ENCODE assay signal across 19 cellular contexts in genomic region chrX:80184854-80185253, GRCh38.
"Had no signal": no experiment of that assay in that cellular context is flagged by ENCODE, and none has a peak within 500 bp of the region (broad histone marks: within the 10 kb centered on the region; RNA-seq: fewer than 3 reads in every experiment).

No MANE protein-coding gene starts in this region.

- H3K27ac Mint-ChIP-seq: dendritic cell treated with granulocyte-macrophage colony-stimulating factor and Interleukin-4, amounts not matched to agents 40 ng/mL and 50 ng/mL, for 4 days; naive B cell; nephron had no signal

- DNase-seq: erythroblast; foreskin melanocyte; head of caudate nucleus; left colon; left ventricle myocardium superior; mesenchymal stem cell; naive B cell; sigmoid colon; stimulated activated CD4-positive, alpha-beta T cell treated with anti-CD3 and anti-CD28 coated beads, Interleukin-12 subunit alpha, Interleukin-12 subunit beta, amount 100 ng/mL, for 4 hours; stimulated activated naive CD4-positive, alpha-beta T cell; stomach; substantia nigra; trophoblast cell had no signal

- H3K36me3 Mint-ChIP-seq: naive B cell had no signal

- H3K4me2 ChIP-seq: hepatocyte had no signal

- H3K27me3 ChIP-seq: hepatocyte, right atrium auricular region, sigmoid colon, stomach had no signal

- H2AFZ ChIP-seq: hepatocyte had no signal

- H3K27ac ChIP-seq: hepatocyte, right atrium auricular region, sigmoid colon, skin epidermis, stomach had no signal

- H3K4me3 Mint-ChIP-seq: dendritic cell treated with granulocyte-macrophage colony-stimulating factor and Interleukin-4, amounts not matched to agents 40 ng/mL and 50 ng/mL, for 4 days; naive B cell; nephron had no signal

- H3K36me3 ChIP-seq: right atrium auricular region, sigmoid colon, stomach had no signal

- H3K9me3 Mint-ChIP-seq: dendritic cell treated with granulocyte-macrophage colony-stimulating factor and Interleukin-4, amounts not matched to agents 40 ng/mL and 50 ng/mL, for 4 days had no signal

- H3K27me3 Mint-ChIP-seq: dendritic cell treated with granulocyte-macrophage colony-stimulating factor and Interleukin-4, amounts not matched to agents 40 ng/mL and 50 ng/mL, for 4 days; naive B cell had no signal

- H3K9me3 ChIP-seq: right atrium auricular region, sigmoid colon, stomach had no signal

- ATAC-seq: left colon, left ventricle myocardium superior had no signal

- H3K4me1 Mint-ChIP-seq: naive B cell, nephron had no signal

- H3K4me1 ChIP-seq: right atrium auricular region, sigmoid colon, stomach had no signal

- H3K4me3 ChIP-seq: hepatocyte, lung, right atrium auricular region, sigmoid colon, skin epidermis, stomach had no signal

- H3K79me2 ChIP-seq: hepatocyte had no signal
